In the genomic region with DNA sequence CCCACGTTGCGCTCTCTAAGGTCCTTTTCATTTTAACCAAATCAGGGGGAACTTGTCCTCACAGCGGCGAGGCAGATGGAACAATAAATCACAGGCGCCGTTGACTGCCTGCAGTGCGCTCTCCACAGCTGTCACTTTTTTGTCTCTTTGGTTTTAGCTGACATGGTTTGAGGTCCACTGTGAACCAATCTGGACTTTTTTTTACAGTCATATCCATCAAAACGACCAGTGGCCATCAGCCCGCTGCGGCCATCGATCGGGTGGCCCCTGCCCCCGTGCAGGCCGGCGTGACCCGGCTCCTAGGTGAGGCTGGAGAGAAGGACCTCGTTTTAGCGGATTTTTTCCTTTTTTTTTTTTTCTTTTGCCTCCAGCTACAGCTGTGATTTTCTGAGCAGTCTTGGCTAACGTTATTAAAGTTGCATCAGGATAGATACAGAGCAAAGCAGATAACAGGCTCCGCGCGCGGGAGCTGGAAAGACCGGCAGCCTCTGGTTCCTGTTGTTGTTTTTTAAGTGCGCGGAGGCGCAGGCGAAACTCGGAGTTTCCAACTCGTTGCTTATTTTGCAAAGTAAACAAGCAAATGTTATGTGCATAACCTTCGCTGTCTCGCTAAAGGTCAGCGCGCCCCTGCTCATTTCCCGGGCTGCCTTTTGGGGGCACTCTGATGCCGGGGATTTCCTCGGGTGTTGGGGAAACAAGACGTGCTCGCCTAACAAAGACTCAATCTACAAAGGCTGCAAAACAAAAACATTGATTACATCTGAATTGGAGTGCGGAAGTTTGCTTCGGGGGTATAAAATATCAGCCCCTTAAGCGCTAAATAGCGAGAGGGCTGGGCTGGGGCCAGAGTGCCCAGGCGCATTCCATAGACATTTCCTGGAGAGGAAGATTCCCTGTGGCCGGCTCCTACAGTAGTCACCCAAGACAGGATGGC, we compare ENCODE assay signal across 11 cellular contexts.
DNase-seq lines count a peak whose midpoint lies in the region; ATAC-seq lines count a peak whose summit lies in the region.
"Had no signal": no experiment of that assay in that cellular context is flagged by ENCODE, and none has a peak within 500 bp of the region (broad histone marks: within the 10 kb centered on the region; RNA-seq: fewer than 3 reads in every experiment).

No MANE protein-coding gene starts in this region.

- peak overlapping the region in 1 of 3 donors; percentile 58 for H3K9ac ChIP-seq in skeletal muscle tissue (ENCODE audit: low read depth in 1 of 3, low read length in 3 of 3)

- peak overlapping the region; percentile 6 to 59 (median 54) for H3K4me3 ChIP-seq in skeletal muscle tissue (ENCODE audit: low read length in 3 of 3)

- H3K36me3 ChIP-seq in skeletal muscle tissue (ENCODE audit: control insufficient read depth in 3 of 3, insufficient read depth in 3 of 3, low read length in 3 of 3): no peaks in the 10 kb centered on the region

- H3K9me3 ChIP-seq in skeletal muscle tissue (ENCODE audit: control insufficient read depth in 3 of 3, low read length in 3 of 3): no peaks in the 10 kb centered on the region

- ATAC-seq in HG02885 (IDR thresholded peaks at IDR 0.05; ENCODE audit: poor library complexity, unreplicated experiment): no peak
- ATAC-seq in HG03108 (IDR thresholded peaks at IDR 0.05; ENCODE audit: unreplicated experiment): no peak

- peaks cover 0 to 12% (median 11%) of the 10 kb centered on the region in 3 donors for H3K4me1 ChIP-seq in skeletal muscle tissue (ENCODE audit: control insufficient read depth in 3 of 3, insufficient read depth in 3 of 3, low read length in 3 of 3)

- H3K27ac ChIP-seq in skeletal muscle tissue (ENCODE audit: low read depth, low read length): no peak overlapping the region

- H3K27me3 ChIP-seq in skeletal muscle tissue (ENCODE audit: control insufficient read depth in 3 of 3, insufficient read depth in 3 of 3, low read length in 3 of 3): peaks cover 3 to 20% (median 20%) of the 10 kb centered on the region in 3 donors

- peak; percentile 17 for DNase-seq in HuH-7.5 (ENCODE audit: low spot score)
- DNase-seq in cerebellum (ENCODE audit: low spot score): peak; percentile 5
- DNase-seq in islet precursor cell: peak; percentile 72
- no peak for DNase-seq in mucosa of gallbladder (ENCODE audit: low spot score)
- DNase-seq in NCI-H1417 (lab: John Stamatoyannopoulos, UW): no peak
- DNase-seq: HCEC 1CT, immature natural killer cell, T-helper 2 cell had no signal

Comparison
In these comparisons a context has a peak if more than half of its experiments do, and no peak if none do; other contexts are left out.
1. DNase-seq: peak in HuH-7.5 (single experiment), cerebellum (single experiment) and islet precursor cell (single experiment); none in mucosa of gallbladder (single experiment) and NCI-H1417 (0 of 3).